Comparison of ENCODE assay signal across 6 cellular contexts in the genomic region with DNA sequence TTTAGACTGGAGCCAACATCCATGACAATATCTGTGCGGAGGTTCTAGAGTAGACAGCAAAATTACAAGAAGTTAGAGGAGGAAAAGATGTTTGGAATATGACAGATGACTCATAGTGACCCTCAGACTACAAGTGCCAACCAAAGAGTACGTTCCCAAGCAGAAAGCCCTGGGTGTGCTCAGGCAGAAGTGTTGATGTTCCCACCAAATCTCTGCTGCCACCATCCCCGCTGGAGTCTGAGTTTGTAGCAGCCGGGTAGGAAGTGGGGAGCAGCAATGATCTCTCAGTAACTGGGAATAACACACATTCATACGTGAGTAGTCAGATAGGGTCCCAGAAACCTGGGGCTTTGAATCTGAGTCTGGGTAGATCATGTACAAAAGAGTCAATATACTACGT.
"Had no signal": no experiment of that assay in that cellular context is flagged by ENCODE, and none has a peak within 500 bp of the region (broad histone marks: within the 10 kb centered on the region; RNA-seq: fewer than 3 reads in every experiment).

No MANE protein-coding gene starts in this region.

- H3K4me2 ChIP-seq: GM23338 had no signal

- FAIRE-seq: H1, H54 had no signal

- ATAC-seq: GM23338 had no signal

- DNase-seq: H9, HCEC 1CT, KBM-7 had no signal

- H3K4me3 ChIP-seq: GM23338 had no signal
